Comparison of ENCODE assay signal across 23 cellular contexts in the genomic region with DNA sequence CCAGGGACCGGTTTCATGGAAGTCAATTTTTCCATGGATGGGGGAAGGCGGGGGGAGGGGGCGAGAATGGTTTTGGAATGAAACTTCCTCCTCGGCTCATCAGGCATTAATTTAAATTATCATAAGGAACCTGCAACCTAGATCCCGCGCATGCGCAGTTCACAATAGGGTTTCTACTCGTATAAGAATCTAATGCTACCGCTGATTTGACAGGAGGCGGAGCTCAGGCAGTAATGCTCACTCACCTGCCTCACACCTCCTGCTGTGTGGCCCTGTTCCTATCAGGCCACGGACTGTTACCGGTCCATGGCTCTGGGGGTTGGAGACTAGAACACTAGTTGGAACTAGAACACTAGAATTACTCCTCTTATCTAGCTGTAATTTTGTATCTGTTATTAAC. TPM values are rescaled to one million over a fixed set of nuclear protein-coding genes. Genes with fewer than 3 reads are reported as not detected.
DNase-seq lines count a peak whose midpoint lies in the region; ATAC-seq, FAIRE-seq and TF ChIP-seq lines count a peak whose summit lies in the region.
"Had no signal": no experiment of that assay in that cellular context is flagged by ENCODE, and none has a peak within 500 bp of the region (broad histone marks: within the 10 kb centered on the region; RNA-seq: fewer than 3 reads in every experiment).

No MANE protein-coding gene starts in this region.

- H3K9me1 ChIP-seq in K562 (ENCODE audit: control insufficient read depth, insufficient read depth, low read length): no peaks in the 10 kb centered on the region

- no peak for DNase-seq in HFFc6
- DNase-seq in K562 (ENCODE audit: extremely low read depth in 1 of 4, low spot score in 3 of 4): peak in 1 of 4 experiments; percentile 4
- no peak for DNase-seq in vagina (ENCODE audit: extremely low spot score in 2 of 2)
- no peak for DNase-seq in T-helper 1 cell
- DNase-seq in activated CD4-positive, alpha-beta T cell treated with anti-CD3 and anti-CD28 coated beads for 1 hour: no peak
- DNase-seq: ACHN; Caco-2; CD4-positive, alpha-beta memory T cell; DMS 273 treated with DMSO at 0.1 percent for 48 hours; DMS79 treated with DMSO at 0.1 percent for 48 hours; NCI-H1105; NCI-H146; NCI-H2029; NCI-H226; NCI-H510A treated with DMSO at 0.1 percent for 48 hours; NCI-H82 had no signal

- H3K4me1 ChIP-seq in K562 (replicated peaks in 1 of 2; ENCODE audit: control insufficient read depth in 2 of 2, insufficient read depth in 2 of 2, low read length in 2 of 2): no peaks in the 10 kb centered on the region
- peaks cover 74% of the 10 kb centered on the region for H3K4me1 ChIP-seq in vagina
- H3K4me1 ChIP-seq: BLaER1, Caco-2 had no signal

- H3K9ac ChIP-seq in K562 (ENCODE audit: insufficient read depth in 1 of 2, low read depth in 2 of 2, low read length in 2 of 2): no peak overlapping the region
- H3K9ac ChIP-seq: BLaER1, KMS-11 had no signal

- no peak overlapping the region for H3K4me2 ChIP-seq in K562 (ENCODE audit: insufficient read depth, low read length)
- H3K4me2 ChIP-seq: BLaER1, KMS-11 had no signal

- H3K79me2 ChIP-seq in K562 (ENCODE audit: control insufficient read depth, insufficient read depth, low read length): no peaks in the 10 kb centered on the region

- H3K27me3 ChIP-seq in K562 (ENCODE audit: control insufficient read depth in 2 of 2, insufficient read depth in 2 of 2, low read length in 2 of 2): no peaks in the 10 kb centered on the region
- no peaks in the 10 kb centered on the region for H3K27me3 ChIP-seq in vagina
- H3K27me3 ChIP-seq: BLaER1 had no signal

- no peak overlapping the region for H3K27ac ChIP-seq in K562 (ENCODE audit: extremely low read depth, low read depth, low read length)
- peak overlapping the region; percentile 63 for H3K27ac ChIP-seq in vagina
- H3K27ac ChIP-seq: BLaER1, KMS-11 had no signal

- peak overlapping the region; percentile 58 for H3K27ac Mint-ChIP-seq in HFFc6
- peak overlapping the region in 2 of 3 experiments; percentile 80 to 82 for H3K27ac Mint-ChIP-seq in nephron
- H3K27ac Mint-ChIP-seq: CD4-positive, alpha-beta memory T cell had no signal

- POLR2A ChIA-PET in K562 (lab: Yijun Ruan, JAX): no interaction called here

- 6% methylated on average over 12 of the region's 12 CpGs for WGBS in K562 (ENCODE audit: insufficient coverage, low coverage, missing lambda C conversion rate)

- H3K9me3 Mint-ChIP-seq in HFFc6 (peaks cover 4% of the 10 kb centered on the region; the same call in 1 of the 2 replicates), nephron (no peaks in the 10 kb centered on the region)

- no peak for TF ChIP-seq RAD21 in K562 (CRISPR knock-in tag; conservative IDR thresholded peaks at IDR 0.05 in 1 of 2, IDR thresholded peaks at IDR 0.05 in 1 of 2)

- H3K9me3 ChIP-seq in K562 (replicated peaks; ENCODE audit: control insufficient read depth, insufficient read depth, low read depth, low read length) (no peaks in the 10 kb centered on the region), vagina (no peaks in the 10 kb centered on the region)
- H3K9me3 ChIP-seq: BLaER1, Caco-2 had no signal

- intact Hi-C loops in K562 (cut with micrococcal nuclease) (no loop called here), vagina (cut with DNase I) (no loop called here)

- TF ChIP-seq POLR2A in K562 (conservative IDR thresholded peaks at IDR 0.05): no peak
- no peak for TF ChIP-seq POLR2A in vagina (IDR thresholded peaks at IDR 0.05)

- H3K4me3 Mint-ChIP-seq in HFFc6 (no peak overlapping the region), nephron (no peak overlapping the region)
- H3K4me3 Mint-ChIP-seq: CD4-positive, alpha-beta memory T cell had no signal

- no peak for FAIRE-seq in K562 (lab: Jason Lieb, UNC)
- FAIRE-seq: H54 had no signal

- H3K36me3 ChIP-seq in K562 (ENCODE audit: control insufficient read depth, insufficient read depth, low read length) (no peaks in the 10 kb centered on the region), vagina (no peaks in the 10 kb centered on the region)
- H3K36me3 ChIP-seq: BLaER1 had no signal

- in situ Hi-C loops in K562 (cut with MboI): no loop called here

- H3K27me3 Mint-ChIP-seq in HFFc6 (ENCODE audit: insufficient read depth) (no peaks in the 10 kb centered on the region), nephron (ENCODE audit: low read depth) (no peaks in the 10 kb centered on the region)

- H3K4me3 ChIP-seq in K562 (no peak overlapping the region), vagina (no peak overlapping the region)
- H3K4me3 ChIP-seq: BLaER1 had no signal

- CTCF ChIA-PET in K562 (lab: Yijun Ruan, JAX; ENCODE audit: low intra/inter-chr PET ratio): no interaction called here

- H3K4me1 Mint-ChIP-seq in HFFc6 (ENCODE audit: low read depth): peaks cover 96% of the 10 kb centered on the region
- peaks cover 70% of the 10 kb centered on the region for H3K4me1 Mint-ChIP-seq in nephron
- H3K4me1 Mint-ChIP-seq: CD4-positive, alpha-beta memory T cell had no signal

- ATAC-seq in K562 (no peak), HG02870 (IDR thresholded peaks at IDR 0.05; ENCODE audit: unreplicated experiment) (no peak)
- ATAC-seq: Right ventricle myocardium inferior had no signal

- peaks cover 71% of the 10 kb centered on the region for H3K36me3 Mint-ChIP-seq in HFFc6 (ENCODE audit: low read depth)
- H3K36me3 Mint-ChIP-seq in nephron (ENCODE audit: low read depth): no peaks in the 10 kb centered on the region
- H3K36me3 Mint-ChIP-seq: CD4-positive, alpha-beta memory T cell had no signal

- no peak for TF ChIP-seq EP300 in K562 (IDR thresholded peaks at IDR 0.05; ENCODE audit: low read length)

- TF ChIP-seq CTCF in HFFc6 (IDR thresholded peaks at IDR 0.05) (no peak), K562 (IDR thresholded peaks at IDR 0.05 in 2 of 3, conservative IDR thresholded peaks at IDR 0.05 in 1 of 3; ENCODE audit: insufficient read depth in 2 of 3, low read depth in 1 of 3, low read length in 3 of 3) (no peak), nephron (IDR thresholded peaks at IDR 0.05; ENCODE audit: unreplicated experiment in 3 of 3) (no peak), vagina (IDR thresholded peaks at IDR 0.05) (no peak)

- H2AFZ ChIP-seq in K562 (ENCODE audit: low read depth, low read length): no peak overlapping the region

- no peaks in the 10 kb centered on the region for H4K20me1 ChIP-seq in K562 (replicated peaks; ENCODE audit: control insufficient read depth, insufficient read depth, low read length)
- H4K20me1 ChIP-seq: BLaER1 had no signal

- no TSS peak for BruUV-seq in K562 (replicated peaks; lab: Mats Ljungman, UMichigan)

TF ChIP-seq in K562, 482 proteins besides CTCF, POLR2A, EP300 and RAD21:
- no peak for TF ChIP-seq STAT5B (CRISPR knock-in tag; IDR thresholded peaks at IDR 0.05)
- TF ChIP-seq NRF1 (conservative IDR thresholded peaks at IDR 0.05 in 1 of 2, IDR thresholded peaks at IDR 0.05 in 1 of 2): peak; percentile 82 to 85

RNA-seq across cellular contexts. Expression of gene PRRX1, which starts 38.0 kb away (rescaled TPM):
- total RNA-seq in HFFc6 (2021; fragmentation: NEBNext Ultra II Directional; extraction: Animal tissue kit (Norgen Biotek cat#: 25700)): 100 to 1,000 TPM; 151 to 310 (median 270) TPM
- not detected in 2 replicates for total RNA-seq in K562 (2011; cell fraction: chromatin; rRNA removed; ENCODE audit: low replicate concordance)
- total RNA-seq in K562 (2011; cell fraction: nucleolus; rRNA removed): not detected in 2 replicates
- not detected in 2 replicates for total RNA-seq in K562 (2011; cell fraction: nucleoplasm; rRNA removed)
- total RNA-seq in K562 (2014; rRNA removed) (not detected in 2 replicates), K562 (2014; rRNA removed; fragmentation: Illumina TruSeq; extraction: Trizol) (not detected in 2 replicates), K562 (2015; rRNA removed; fragmentation: Illumina TruSeq; extraction: Trizol) (not detected in 2 replicates), K562 (2021) (0.22 TPM in 1 of 2 replicates, not detected in the other), vagina (108 TPM)
- polyA plus RNA-seq in K562 (2011; rRNA removed) (not detected in 2 replicates), K562 (2014; fragmentation: Illumina TruSeq; extraction: Trizol) (not detected in 2 replicates), K562 (2014; fragmentation: Nextera tagmentation; extraction: Ambion mirVana) (not detected), K562 (2014; rRNA removed) (not detected in 2 replicates)
- not detected in 2 replicates for polyA plus RNA-seq in K562 (2011; cell fraction: cytosol; rRNA removed)
- polyA plus RNA-seq in K562 (2011; cell fraction: nucleus; rRNA removed): not detected in 2 replicates
- polyA plus RNA-seq in K562 (2012): not detected in 2 replicates
- polyA minus RNA-seq in K562 (2011; rRNA and poly(A)+ RNA removed): not detected in 2 replicates
- not detected in 2 replicates for polyA minus RNA-seq in K562 (2011; cell fraction: cytosol; rRNA and poly(A)+ RNA removed)
- not detected in 2 replicates for polyA minus RNA-seq in K562 (2011; cell fraction: nucleus; rRNA and poly(A)+ RNA removed)
- total RNA-seq: Caco-2; CD4-positive, alpha-beta memory T cell; HT1080 had no signal
- polyA plus RNA-seq: CD4-positive, alpha-beta memory T cell had no signal

Comparison
In these comparisons a context has a peak if more than half of its experiments do, and no peak if none do; other contexts are left out.
1. RNA of gene PRRX1, which starts 38.0 kb away (total RNA-seq): 151 to 310 TPM in HFFc6 and 108 TPM in vagina (single experiment); 0.22 TPM in K562; every median in the first group is over 10 times any median in the second.